In genomic region chr5:67475489-67475888, GRCh38 we compare ENCODE assay signal across 16 cellular contexts.
"Had no signal": no experiment of that assay in that cellular context is flagged by ENCODE, and none has a peak within 500 bp of the region (broad histone marks: within the 10 kb centered on the region; RNA-seq: fewer than 3 reads in every experiment).

No MANE protein-coding gene starts in this region.

- H3K27ac Mint-ChIP-seq: activated CD8-positive, alpha-beta memory T cell treated with anti-CD3 and anti-CD28 coated beads, Interleukin-2, amount 10 ng/mL, durations not matched to agents 7 days and 5 days; activated T-helper 2 cell treated with anti-CD3 and anti-CD28 coated beads, Interferon-gamma antibody, Interleukin-2, Interleukin-4, amounts not matched to agents 10 μg/mL and 5 μg/mL and 100 μg/mL, durations not matched to agents 14 hours and 24 hours and 36 hours; endodermal cell; immature natural killer cell had no signal

- H3K4me3 ChIP-seq: adrenal gland, cardiac muscle cell, upper lobe of right lung had no signal

- H3K4me1 ChIP-seq: adrenal gland, upper lobe of right lung had no signal

- H3K9me3 Mint-ChIP-seq: endodermal cell, immature natural killer cell had no signal

- H3K36me3 ChIP-seq: adrenal gland, cardiac muscle cell, upper lobe of right lung had no signal

- H3K4me1 Mint-ChIP-seq: activated CD8-positive, alpha-beta memory T cell treated with anti-CD3 and anti-CD28 coated beads, Interleukin-2, amount 10 ng/mL, durations not matched to agents 7 days and 5 days; endodermal cell; immature natural killer cell had no signal

- H3K9me3 ChIP-seq: adrenal gland, upper lobe of right lung had no signal

- H3K27me3 ChIP-seq: adrenal gland, cardiac muscle cell, foreskin keratinocyte, upper lobe of right lung had no signal

- H3K27ac ChIP-seq: adrenal gland, cardiac muscle cell, foreskin keratinocyte, upper lobe of right lung had no signal

- H3K4me3 Mint-ChIP-seq: activated CD8-positive, alpha-beta memory T cell treated with anti-CD3 and anti-CD28 coated beads, Interleukin-2, amount 10 ng/mL, durations not matched to agents 7 days and 5 days; endodermal cell; immature natural killer cell had no signal

- DNase-seq: activated CD4-positive, alpha-beta T cell treated with anti-CD3 and anti-CD28 coated beads, Interleukin-2, amount 50 U/mL, for 48 hours; activated CD8-positive, alpha-beta memory T cell treated with anti-CD3 and anti-CD28 coated beads, Interleukin-2, amount 10 ng/mL, durations not matched to agents 7 days and 5 days; activated naive CD4-positive, alpha-beta T cell treated with anti-CD3 and anti-CD28 coated beads, Interleukin-2, amount 50 U/mL, for 16 hours; activated T-cell treated with anti-CD3 and anti-CD28 coated beads, Interleukin-2, amount 50 U/mL, for 1 hour; adrenal gland; endodermal cell; foreskin keratinocyte; head of caudate nucleus; immature natural killer cell; stimulated activated CD4-positive, alpha-beta T cell treated with anti-CD3 and anti-CD28 coated beads, Interleukin-15, amount 100 ng/mL, for 24 hours; stimulated activated CD4-positive, alpha-beta T cell treated with anti-CD3 and anti-CD28 coated beads, Interleukin-4, amount 100 ng/mL, for 24 hours; stimulated activated naive CD4-positive, alpha-beta T cell; T-helper 1 cell; upper lobe of right lung had no signal
